Comparison of ENCODE assay signal across 9 cellular contexts in genomic region chr14:34699873-34700621, GRCh38. TPM values are rescaled to one million over a fixed set of nuclear protein-coding genes. Genes with fewer than 3 reads are reported as not detected.
DNase-seq lines count a peak whose midpoint lies in the region; ATAC-seq and TF ChIP-seq lines count a peak whose summit lies in the region.
"Had no signal": no experiment of that assay in that cellular context is flagged by ENCODE, and none has a peak within 500 bp of the region (broad histone marks: within the 10 kb centered on the region; RNA-seq: fewer than 3 reads in every experiment).

No MANE protein-coding gene starts in this region.

- no peak overlapping the region for H3K27ac Mint-ChIP-seq in WTC11
- H3K27ac Mint-ChIP-seq: activated naive CD4-positive, alpha-beta T cell treated with anti-CD3 and anti-CD28 coated beads for 36 hours had no signal

- POLR2A ChIA-PET in WTC11 (lab: Charles Lee) = interaction anchor here (0.6 kb wide), 1 partner anchor 107 kb away, joined by 4 read pairs; no protein-coding TSS in a partner anchor

- intact Hi-C loops in posterior cingulate gyrus (cut with DNase I) = no loop called here

- TF ChIP-seq CTCF in C4-2B (conservative IDR thresholded peaks at IDR 0.05) (no peak), WTC11 (IDR thresholded peaks at IDR 0.05) (no peak)

- H3K4me3 Mint-ChIP-seq in WTC11 = no peak overlapping the region
- H3K4me3 Mint-ChIP-seq: activated naive CD4-positive, alpha-beta T cell treated with anti-CD3 and anti-CD28 coated beads for 36 hours had no signal

- no peaks in the 10 kb centered on the region for H3K36me3 Mint-ChIP-seq in WTC11

- no peaks in the 10 kb centered on the region for H3K27me3 Mint-ChIP-seq in WTC11 (ENCODE audit: low read depth)

- H3K4me1 Mint-ChIP-seq in WTC11 = no peaks in the 10 kb centered on the region

- no peak for ATAC-seq in WTC11
- ATAC-seq in left lobe of liver = peak; percentile 68
- no peak for ATAC-seq in HG02973 (IDR thresholded peaks at IDR 0.05; ENCODE audit: unreplicated experiment)

- CTCF ChIA-PET in WTC11 (lab: Charles Lee) = interaction anchor here (1.0 to 1.7 kb wide), 2 partner anchors 23 to 27 kb away, joined by 4 to 8 read pairs; no protein-coding TSS in a partner anchor

- H3K9me3 Mint-ChIP-seq in WTC11 = no peaks in the 10 kb centered on the region
- H3K9me3 Mint-ChIP-seq: activated naive CD4-positive, alpha-beta T cell treated with anti-CD3 and anti-CD28 coated beads for 36 hours had no signal

- peak; percentile 10 for DNase-seq in NCI-H146 (lab: John Stamatoyannopoulos, UW)
- no peak for DNase-seq in WTC11 (ENCODE audit: low spot score)
- DNase-seq in left lobe of liver (ENCODE audit: low spot score) = no peak
- DNase-seq in KG1 (lab: John Stamatoyannopoulos, UW) = no peak
- no peak for DNase-seq in posterior cingulate gyrus
- DNase-seq in stimulated activated CD4-positive, alpha-beta T cell treated with anti-CD3 and anti-CD28 coated beads, Interleukin-2, amount 100 ng/mL, for 24 hours = no peak
- DNase-seq: activated naive CD4-positive, alpha-beta T cell treated with anti-CD3 and anti-CD28 coated beads for 36 hours had no signal

- H3K27ac ChIP-seq in C4-2B = peak overlapping the region; percentile 67; the same call in 1 of the 2 replicates

TF ChIP-seq in WTC11, 78 proteins besides CTCF, POLR2A, EP300 and RAD21:
- TF ChIP-seq HMGA2 (CRISPR knock-in tag; IDR thresholded peaks at IDR 0.05) = no peak
- TF ChIP-seq NFYB (CRISPR knock-in tag; conservative IDR thresholded peaks at IDR 0.05; ENCODE audit: low read depth) = no peak
- TF ChIP-seq GABPB1 (CRISPR knock-in tag; IDR thresholded peaks at IDR 0.05) = peak; percentile 61

RNA-seq across cellular contexts. Expression of gene CFL2, which starts 14.3 kb away (rescaled TPM):
- total RNA-seq in WTC11 (2021) (13.1 to 20.1 TPM (median 14.7 TPM) in 3 replicates), left lobe of liver (67.4 TPM)
